In genomic region chr3:71509024-71509423, GRCh38 we compare ENCODE assay signal across 18 cellular contexts.
A peak's percentile ranks its signal among the peaks of the same experiment; 100 is the strongest.
DNase-seq lines count a peak whose midpoint lies in the region; ATAC-seq, FAIRE-seq and TF ChIP-seq lines count a peak whose summit lies in the region.
"Had no signal": no experiment of that assay in that cellular context is flagged by ENCODE, and none has a peak within 500 bp of the region (broad histone marks: within the 10 kb centered on the region; RNA-seq: fewer than 3 reads in every experiment).

No MANE protein-coding gene starts in this region.

- no peaks in the 10 kb centered on the region for H3K27me3 Mint-ChIP-seq in MCF 10A (ENCODE audit: insufficient read depth, unreplicated experiment)

- no peaks in the 10 kb centered on the region for H3K9me3 Mint-ChIP-seq in MCF 10A (ENCODE audit: unreplicated experiment)

- H3K27ac ChIP-seq in smooth muscle cell (ENCODE audit: low read depth), result peak overlapping the region; percentile 94
- H3K27ac ChIP-seq: BLaER1 treated with 17β-estradiol and CSF1 and Interleukin-3, amounts not matched to agents 10 nM and 100 nM; KMS-11; SJCRH30 had no signal

- H3K4me2 ChIP-seq in smooth muscle cell, result peak overlapping the region; percentile 31
- H3K4me2 ChIP-seq: BLaER1 treated with 17β-estradiol and CSF1 and Interleukin-3, amounts not matched to agents 10 nM and 100 nM; KMS-11 had no signal

- H3K27ac Mint-ChIP-seq in MCF 10A (ENCODE audit: low read depth, unreplicated experiment), result no peak overlapping the region

- WGBS in smooth muscle cell (ENCODE audit: low lambda C conversion rate), result 75% methylated on average over 5 of the region's 5 CpGs

- no peaks in the 10 kb centered on the region for H3K9me3 ChIP-seq in smooth muscle cell (replicated peaks; ENCODE audit: low read depth)
- H3K9me3 ChIP-seq: SJCRH30 had no signal

- no peak for TF ChIP-seq CTCF in smooth muscle cell (IDR thresholded peaks at IDR 0.05; ENCODE audit: borderline replicate concordance, insufficient read depth, poor library complexity, severe bottlenecking)
- no peak for TF ChIP-seq CTCF in MCF 10A (IDR thresholded peaks at IDR 0.05; ENCODE audit: unreplicated experiment)

- no peak overlapping the region for H3K4me3 Mint-ChIP-seq in MCF 10A (ENCODE audit: unreplicated experiment)

- intact Hi-C loops in MCF 10A (cut with micrococcal nuclease), result loop anchor here (10.0 kb wide), 1 partner anchor 176 kb away; no protein-coding TSS in a partner anchor

- no peaks in the 10 kb centered on the region for H3K27me3 ChIP-seq in smooth muscle cell (ENCODE audit: low read depth)
- H3K27me3 ChIP-seq: BLaER1 treated with 17β-estradiol and CSF1 and Interleukin-3, amounts not matched to agents 10 nM and 100 nM; SJCRH30 had no signal

- ATAC-seq in HG03025 (IDR thresholded peaks at IDR 0.05; ENCODE audit: low FRiP score, unreplicated experiment) (no peak), HG03354 (IDR thresholded peaks at IDR 0.05; ENCODE audit: poor library complexity, severe bottlenecking, unreplicated experiment) (no peak)

- H3K36me3 ChIP-seq in smooth muscle cell (ENCODE audit: low read depth), result no peaks in the 10 kb centered on the region
- H3K36me3 ChIP-seq: BLaER1 treated with 17β-estradiol and CSF1 and Interleukin-3, amounts not matched to agents 10 nM and 100 nM; SJCRH30 had no signal

- peak; percentile 17 for FAIRE-seq in RCC 7860 (lab: Jason Lieb, UNC)
- FAIRE-seq: G401.6, GM19239 had no signal

- H3K4me1 Mint-ChIP-seq in MCF 10A (ENCODE audit: insufficient read depth, unreplicated experiment), result peaks cover 40% of the 10 kb centered on the region

- POLR2A ChIA-PET in MCF 10A (lab: Yijun Ruan, JAX), result interaction anchor here (0.6 to 3.6 kb wide), 4 partner anchors 10 to 374 kb away, joined by 3 to 18 read pairs (median 4); no protein-coding TSS in a partner anchor

- H3F3A ChIP-seq in smooth muscle cell (ENCODE audit: low read depth), result peaks cover 25% of the 10 kb centered on the region

- no peak overlapping the region for H3K4me3 ChIP-seq in smooth muscle cell
- H3K4me3 ChIP-seq: BLaER1 treated with 17β-estradiol and CSF1 and Interleukin-3, amounts not matched to agents 10 nM and 100 nM; SJCRH30 had no signal

- no peaks in the 10 kb centered on the region for H4K20me1 ChIP-seq in smooth muscle cell (ENCODE audit: low read depth)
- H4K20me1 ChIP-seq: BLaER1 treated with 17β-estradiol and CSF1 and Interleukin-3, amounts not matched to agents 10 nM and 100 nM had no signal

- no peak overlapping the region for H2AFZ ChIP-seq in smooth muscle cell (ENCODE audit: low read depth)

- peaks cover 2% of the 10 kb centered on the region for H3K4me1 ChIP-seq in smooth muscle cell (ENCODE audit: low read depth)

- peaks cover 26% of the 10 kb centered on the region for H3K79me2 ChIP-seq in smooth muscle cell (ENCODE audit: low read depth)

- CTCF ChIA-PET in MCF 10A (lab: Yijun Ruan, JAX), result interaction anchor here (0.6 to 1.4 kb wide), 2 partner anchors 11 to 597 kb away, joined by 3 to 5 read pairs; no protein-coding TSS in a partner anchor

- DNase-seq in EL, result peak; percentile 16
- peak; percentile 43 for DNase-seq in RCC 7860 (ENCODE audit: low spot score)
- DNase-seq in kidney tubule cell (ENCODE audit: low spot score), result peak; percentile 48
- DNase-seq in smooth muscle cell (lab: John Stamatoyannopoulos, UW; ENCODE audit: unreplicated experiment), result no peak
- no peak for DNase-seq in MCF 10A (ENCODE audit: unreplicated experiment)
- DNase-seq: DMS53, GOT3, NCI-H1930, NCI-H2171 treated with DMSO at 0.1 percent for 48 hours, NCI-H510A treated with DMSO at 0.1 percent for 48 hours, SJCRH30, SW 1271 had no signal

- H3K9ac ChIP-seq in smooth muscle cell (ENCODE audit: low read depth), result peak overlapping the region; percentile 4
- H3K9ac ChIP-seq: BLaER1 treated with 17β-estradiol and CSF1 and Interleukin-3, amounts not matched to agents 10 nM and 100 nM; KMS-11 had no signal

- BruUV-seq in MCF 10A (replicated peaks; lab: Mats Ljungman, UMichigan), result no TSS peak

- peaks cover 14% of the 10 kb centered on the region for H3K36me3 Mint-ChIP-seq in MCF 10A (ENCODE audit: insufficient read depth, unreplicated experiment)

Comparison
In these comparisons a context has a peak if more than half of its experiments do, and no peak if none do; other contexts are left out.
1. DNase-seq: peak in EL (single experiment), RCC 7860 (single experiment) and kidney tubule cell (single experiment); none in smooth muscle cell (single experiment) and MCF 10A (single experiment).